Comparison of ENCODE assay signal across 18 cellular contexts in the genomic region with DNA sequence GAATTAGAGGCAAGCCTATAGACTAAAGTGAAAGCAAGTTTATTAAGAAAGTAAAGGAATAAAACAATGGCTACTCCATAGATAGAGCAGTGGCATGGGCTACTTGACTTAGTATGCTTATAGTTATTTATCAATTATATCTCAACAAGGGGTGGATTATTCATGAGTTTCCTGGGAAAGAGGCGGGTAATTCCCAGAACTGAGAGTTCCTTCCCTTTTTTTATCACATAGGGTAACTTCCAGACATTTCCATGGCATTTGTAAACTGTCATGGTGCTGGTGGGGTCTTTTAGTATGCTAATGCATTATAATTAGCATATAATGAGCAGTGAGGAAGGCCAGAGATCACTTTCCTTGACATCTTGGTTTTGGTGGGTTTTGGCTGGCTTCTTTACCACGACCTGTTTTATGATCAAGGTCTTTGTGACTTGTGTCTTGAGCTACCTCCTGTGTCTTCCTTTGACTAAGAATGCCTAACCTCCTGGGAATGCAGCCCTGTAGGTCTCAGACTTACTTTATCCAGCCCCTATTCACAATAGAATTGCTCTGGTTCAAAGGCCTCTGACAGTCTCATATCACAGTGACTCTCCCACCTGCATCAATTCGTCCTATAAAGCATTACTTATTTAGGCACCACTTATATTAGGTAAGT. TPM values are rescaled to one million over a fixed set of nuclear protein-coding genes. Genes with fewer than 3 reads are reported as not detected.
A peak's percentile ranks its signal among the peaks of the same experiment; 100 is the strongest.
DNase-seq lines count a peak whose midpoint lies in the region; ATAC-seq and TF ChIP-seq lines count a peak whose summit lies in the region.
"Had no signal": no experiment of that assay in that cellular context is flagged by ENCODE, and none has a peak within 500 bp of the region (broad histone marks: within the 10 kb centered on the region; RNA-seq: fewer than 3 reads in every experiment).

No MANE protein-coding gene starts in this region.

- 0 to 4% methylated on average over 1 to 2 of the region's 3 CpGs for WGBS in endodermal cell (ENCODE audit: insufficient coverage in 1 of 2, insufficient read length in 1 of 2), 2 experiments

- H3K27ac Mint-ChIP-seq in endodermal cell, result peak overlapping the region; percentile 93
- H3K27ac Mint-ChIP-seq: activated naive CD4-positive, alpha-beta T cell treated with anti-CD3 and anti-CD28 coated beads, Interleukin-2, amount 50 U/mL, for 24 hours; B cell; memory B cell had no signal

- peaks cover 3% of the 10 kb centered on the region for H3K9me3 Mint-ChIP-seq in endodermal cell
- H3K9me3 Mint-ChIP-seq: activated naive CD4-positive, alpha-beta T cell treated with anti-CD3 and anti-CD28 coated beads, Interleukin-2, amount 50 U/mL, for 24 hours; memory B cell had no signal

- H3K27me3 ChIP-seq in NT2/D1 (ENCODE audit: insufficient read depth, insufficient read length), result no peaks in the 10 kb centered on the region
- no peaks in the 10 kb centered on the region for H3K27me3 ChIP-seq in endodermal cell (ENCODE audit: control insufficient read depth, insufficient read depth, low read length, poor library complexity, severe bottlenecking)
- no peaks in the 10 kb centered on the region for H3K27me3 ChIP-seq in neutrophil
- H3K27me3 ChIP-seq: vagina had no signal

- H3K4me3 ChIP-seq in NT2/D1 (ENCODE audit: insufficient read length, low read depth) (no peak overlapping the region), endodermal cell (ENCODE audit: low read length) (peak overlapping the region; percentile 15), neutrophil (ENCODE audit: low read depth in 1 of 2, low read length in 1 of 2) (no peak overlapping the region)
- H3K4me3 ChIP-seq: vagina had no signal

- H3K36me3 Mint-ChIP-seq in endodermal cell (ENCODE audit: low read depth), result peaks cover 5% of the 10 kb centered on the region

- peaks cover 53% of the 10 kb centered on the region for H3K4me1 Mint-ChIP-seq in endodermal cell
- H3K4me1 Mint-ChIP-seq: activated naive CD4-positive, alpha-beta T cell treated with anti-CD3 and anti-CD28 coated beads, Interleukin-2, amount 50 U/mL, for 24 hours had no signal

- no peak overlapping the region for H3K4me3 Mint-ChIP-seq in endodermal cell
- H3K4me3 Mint-ChIP-seq: activated naive CD4-positive, alpha-beta T cell treated with anti-CD3 and anti-CD28 coated beads, Interleukin-2, amount 50 U/mL, for 24 hours; B cell; memory B cell had no signal

- H3K9me3 ChIP-seq in NT2/D1 (ENCODE audit: insufficient read depth, low read length) (no peaks in the 10 kb centered on the region; the same call in 1 of the 2 replicates), endodermal cell (ENCODE audit: control insufficient read depth, low read length) (no peaks in the 10 kb centered on the region), neutrophil (no peaks in the 10 kb centered on the region)
- H3K9me3 ChIP-seq: vagina had no signal

- H3K4me1 ChIP-seq in NT2/D1 (ENCODE audit: insufficient read depth, insufficient read length), result no peaks in the 10 kb centered on the region
- peaks cover 14% of the 10 kb centered on the region for H3K4me1 ChIP-seq in endodermal cell (ENCODE audit: control insufficient read depth, insufficient read depth, low read length)
- peaks cover 18 to 21% of the 10 kb centered on the region in 2 experiments for H3K4me1 ChIP-seq in neutrophil (ENCODE audit: control insufficient read depth in 1 of 2, insufficient read depth in 1 of 2, low read depth in 1 of 2, low read length in 1 of 2)

- H3K9ac ChIP-seq in NT2/D1 (ENCODE audit: insufficient read length, low read depth) (no peak overlapping the region), endodermal cell (ENCODE audit: extremely low read depth, low read length, poor library complexity, severe bottlenecking) (no peak overlapping the region)

- H3K27ac ChIP-seq in endodermal cell (ENCODE audit: low read depth, low read length) (no peak overlapping the region), neutrophil (peak overlapping the region; percentile 11)
- H3K27ac ChIP-seq: vagina had no signal

- peak; percentile 17 for DNase-seq in EL
- DNase-seq in NT2/D1 (ENCODE audit: low read depth, low spot score), result peak; percentile 43
- DNase-seq in endodermal cell, result peak; percentile 70
- DNase-seq in activated CD4-positive, alpha-beta T cell treated with anti-CD3 and anti-CD28 coated beads, Interleukin-2, amount 50 U/mL, for 1 hour, result no peak
- DNase-seq in occipital lobe (lab: John Stamatoyannopoulos, UW), result no peak
- no peak for DNase-seq in T1000 (lab: John Stamatoyannopoulos, UW)
- DNase-seq: hippocampal formation; NCI-H1048; NCI-H446 treated with DMSO at 0.1 percent for 48 hours; posterior cingulate gyrus; stimulated activated CD4-positive, alpha-beta T cell treated with anti-CD3 and anti-CD28 coated beads, Interleukin-2, amount 100 ng/mL, for 24 hours had no signal

- ATAC-seq in GM21381 (IDR thresholded peaks at IDR 0.05; ENCODE audit: unreplicated experiment), result no peak

- no peaks in the 10 kb centered on the region for H3K27me3 Mint-ChIP-seq in endodermal cell (ENCODE audit: insufficient read depth)
- H3K27me3 Mint-ChIP-seq: activated naive CD4-positive, alpha-beta T cell treated with anti-CD3 and anti-CD28 coated beads, Interleukin-2, amount 50 U/mL, for 24 hours; B cell; memory B cell had no signal

- TF ChIP-seq CTCF in endodermal cell (conservative IDR thresholded peaks at IDR 0.05) (no peak), neutrophil (IDR thresholded peaks at IDR 0.05) (no peak)

- H3K36me3 ChIP-seq in NT2/D1 (ENCODE audit: insufficient read depth, insufficient read length, low read length), result no peaks in the 10 kb centered on the region
- H3K36me3 ChIP-seq in endodermal cell (ENCODE audit: control insufficient read depth, insufficient read depth, low read length), result no peaks in the 10 kb centered on the region
- no peaks in the 10 kb centered on the region for H3K36me3 ChIP-seq in neutrophil
- H3K36me3 ChIP-seq: vagina had no signal

RNA-seq across cellular contexts. Expression of a gene that starts 35.3 kb away (rescaled TPM):
- 10 to 100 TPM in 1 of 2 donors, 1 to 10 TPM in 1; 3.0 to 17.7 TPM for total RNA-seq in endodermal cell
- polyA plus RNA-seq in endodermal cell (2013, experiment 1 of 2), result 2.3 TPM
- 10.4 TPM for polyA plus RNA-seq in endodermal cell (2013, experiment 2 of 2)
- not detected for total RNA-seq in occipital lobe
- total RNA-seq: vagina had no signal
- polyA plus RNA-seq: esophagus had no signal

RNA-seq across cellular contexts. Expression of a gene that starts 39.7 kb away (rescaled TPM):
- total RNA-seq in endodermal cell (100 to 1,000 TPM; 189 to 250 TPM), occipital lobe (11.9 TPM)
- 40.4 TPM for polyA plus RNA-seq in endodermal cell (2013, experiment 1 of 2)
- polyA plus RNA-seq in endodermal cell (2013, experiment 2 of 2), result 42.9 TPM

Comparison
In these comparisons a context has a peak if more than half of its experiments do, and no peak if none do; other contexts are left out.
1. DNase-seq: peak in EL (single experiment), NT2/D1 (single experiment) and endodermal cell (single experiment); none in activated CD4-positive, alpha-beta T cell treated with anti-CD3 and anti-CD28 coated beads, Interleukin-2, amount 50 U/mL, for 1 hour (single experiment), occipital lobe (single experiment) and T1000 (single experiment).
2. RNA of a gene that starts 39.7 kb away (total RNA-seq): 189 to 250 TPM in endodermal cell; 11.9 TPM in occipital lobe (single experiment); every median in the first group is over 10 times any median in the second.